22 cellular contexts compared by ENCODE assay signal in genomic region chr14:61458766-61459165, GRCh38.
DNase-seq lines count a peak whose midpoint lies in the region; ATAC-seq lines count a peak whose summit lies in the region.
"Had no signal": no experiment of that assay in that cellular context is flagged by ENCODE, and none has a peak within 500 bp of the region (broad histone marks: within the 10 kb centered on the region; RNA-seq: fewer than 3 reads in every experiment).

No MANE protein-coding gene starts in this region.

- no peak overlapping the region for H3K4me3 ChIP-seq in naive thymus-derived CD4-positive, alpha-beta T cell (ENCODE audit: low read length)
- H3K4me3 ChIP-seq: gastrocnemius medialis, neural progenitor cell, right atrium auricular region, SJSA1 had no signal

- H3K27ac ChIP-seq in KOPT-K1 (ENCODE audit: low read depth, low read length, poor library complexity, severe bottlenecking), result peak overlapping the region; percentile 100
- no peak overlapping the region for H3K27ac ChIP-seq in naive thymus-derived CD4-positive, alpha-beta T cell (ENCODE audit: low read depth, low read length)
- H3K27ac ChIP-seq: gastrocnemius medialis, neural progenitor cell, right atrium auricular region, SJSA1 had no signal

- H3K36me3 ChIP-seq in KOPT-K1 (ENCODE audit: insufficient read depth, low read length), result peaks cover 97% of the 10 kb centered on the region
- H3K36me3 ChIP-seq in naive thymus-derived CD4-positive, alpha-beta T cell (ENCODE audit: control insufficient read depth in 2 of 3, insufficient read depth in 3 of 3, low read length in 3 of 3), result peaks cover 26 to 76% (median 37%) of the 10 kb centered on the region in 3 experiments
- H3K36me3 ChIP-seq: neural progenitor cell, right atrium auricular region, SJSA1 had no signal

- no peaks in the 10 kb centered on the region for H3K9me3 Mint-ChIP-seq in activated T-cell treated with anti-CD3 and anti-CD28 coated beads, Interleukin-2, amount 50 U/mL, for 24 hours
- H3K9me3 Mint-ChIP-seq in activated naive CD4-positive, alpha-beta T cell treated with anti-CD3 and anti-CD28 coated beads, Interleukin-2, amount 50 U/mL, for 24 hours, result no peaks in the 10 kb centered on the region
- H3K9me3 Mint-ChIP-seq in naive thymus-derived CD4-positive, alpha-beta T cell, result peaks cover 0 to 4% (median 0%) of the 10 kb centered on the region in 11 donors
- H3K9me3 Mint-ChIP-seq: neural progenitor cell had no signal

- no peak for DNase-seq in activated T-cell treated with anti-CD3 and anti-CD28 coated beads, Interleukin-2, amount 50 U/mL, for 24 hours
- no peak for DNase-seq in activated T-cell treated with anti-CD3 and anti-CD28 coated beads, Interleukin-2, amount 50 U/mL, for 1 hour
- no peak for DNase-seq in naive thymus-derived CD4-positive, alpha-beta T cell
- DNase-seq in NCI-H774 (lab: John Stamatoyannopoulos, UW), result no peak
- DNase-seq in NCI-H1417 (lab: John Stamatoyannopoulos, UW), result no peak
- DNase-seq in T1000 (lab: John Stamatoyannopoulos, UW), result no peak
- DNase-seq: activated CD4-positive, alpha-beta T cell treated with anti-CD3 and anti-CD28 coated beads for 1 hour; DMS79 treated with DMSO at 0.1 percent for 48 hours; gastrocnemius medialis; mammary epithelial cell; NCI-H1105 treated with DMSO at 0.1 percent for 48 hours; NCI-H2029 treated with DMSO at 0.1 percent for 48 hours; NCI-H2227 treated with DMSO at 0.1 percent for 48 hours; NCI-H748 treated with DMSO at 0.1 percent for 48 hours had no signal

- POLR2A ChIA-PET in naive thymus-derived CD4-positive, alpha-beta T cell (lab: Charles Lee), result no interaction called here

- peaks cover 38 to 48% of the 10 kb centered on the region in 2 donors for H3K4me1 ChIP-seq in naive thymus-derived CD4-positive, alpha-beta T cell (ENCODE audit: control insufficient read depth in 2 of 2, insufficient read depth in 2 of 2, low read length in 2 of 2)
- H3K4me1 ChIP-seq: Caco-2, neural progenitor cell had no signal

- H3K27me3 Mint-ChIP-seq in activated T-cell treated with anti-CD3 and anti-CD28 coated beads, Interleukin-2, amount 50 U/mL, for 24 hours, result no peaks in the 10 kb centered on the region
- no peaks in the 10 kb centered on the region for H3K27me3 Mint-ChIP-seq in activated naive CD4-positive, alpha-beta T cell treated with anti-CD3 and anti-CD28 coated beads, Interleukin-2, amount 50 U/mL, for 24 hours
- H3K27me3 Mint-ChIP-seq in naive thymus-derived CD4-positive, alpha-beta T cell, result no peaks in the 10 kb centered on the region
- H3K27me3 Mint-ChIP-seq: B cell had no signal

- no peaks in the 10 kb centered on the region for H3K9me3 ChIP-seq in KOPT-K1 (ENCODE audit: insufficient read depth, low read length, poor library complexity, severe bottlenecking)
- no peaks in the 10 kb centered on the region for H3K9me3 ChIP-seq in naive thymus-derived CD4-positive, alpha-beta T cell (ENCODE audit: control insufficient read depth in 2 of 3, low read length in 3 of 3)
- H3K9me3 ChIP-seq: Caco-2, gastrocnemius medialis, right atrium auricular region, SJSA1 had no signal

- H3K27me3 ChIP-seq in naive thymus-derived CD4-positive, alpha-beta T cell (ENCODE audit: control insufficient read depth in 2 of 2, insufficient read depth in 2 of 2, low read length in 2 of 2), result no peaks in the 10 kb centered on the region
- H3K27me3 ChIP-seq: gastrocnemius medialis, neural progenitor cell, right atrium auricular region, SJSA1 had no signal

- intact Hi-C loops in naive thymus-derived CD4-positive, alpha-beta T cell (cut with micrococcal nuclease), result no loop called here

- CTCF ChIA-PET in naive thymus-derived CD4-positive, alpha-beta T cell (lab: Charles Lee), result no interaction called here

- no peak overlapping the region for H3K4me3 Mint-ChIP-seq in activated T-cell treated with anti-CD3 and anti-CD28 coated beads, Interleukin-2, amount 50 U/mL, for 24 hours
- H3K4me3 Mint-ChIP-seq in activated naive CD4-positive, alpha-beta T cell treated with anti-CD3 and anti-CD28 coated beads, Interleukin-2, amount 50 U/mL, for 24 hours, result no peak overlapping the region
- H3K4me3 Mint-ChIP-seq in naive thymus-derived CD4-positive, alpha-beta T cell, result peak overlapping the region in 1 of 10 donors; percentile 14
- H3K4me3 Mint-ChIP-seq: B cell, neural progenitor cell had no signal

- no peak for ATAC-seq in naive thymus-derived CD4-positive, alpha-beta T cell
- ATAC-seq: gastrocnemius medialis, HCT116 had no signal

- H3K4me1 Mint-ChIP-seq in activated T-cell treated with anti-CD3 and anti-CD28 coated beads, Interleukin-2, amount 50 U/mL, for 24 hours (ENCODE audit: low read depth), result peaks cover 81% of the 10 kb centered on the region
- peaks cover 81% of the 10 kb centered on the region for H3K4me1 Mint-ChIP-seq in activated naive CD4-positive, alpha-beta T cell treated with anti-CD3 and anti-CD28 coated beads, Interleukin-2, amount 50 U/mL, for 24 hours
- H3K4me1 Mint-ChIP-seq in naive thymus-derived CD4-positive, alpha-beta T cell, result peaks cover 43 to 91% (median 85%) of the 10 kb centered on the region in 7 donors

- H3K36me3 Mint-ChIP-seq in activated T-cell treated with anti-CD3 and anti-CD28 coated beads, Interleukin-2, amount 50 U/mL, for 24 hours (ENCODE audit: low read depth), result peaks cover 95% of the 10 kb centered on the region
- H3K36me3 Mint-ChIP-seq in activated naive CD4-positive, alpha-beta T cell treated with anti-CD3 and anti-CD28 coated beads, Interleukin-2, amount 50 U/mL, for 24 hours, result peaks cover 44% of the 10 kb centered on the region
- H3K36me3 Mint-ChIP-seq in naive thymus-derived CD4-positive, alpha-beta T cell, result peaks cover 33 to 75% (median 66%) of the 10 kb centered on the region in 5 donors
- H3K36me3 Mint-ChIP-seq: neural progenitor cell had no signal

- H3K27ac Mint-ChIP-seq in activated T-cell treated with anti-CD3 and anti-CD28 coated beads, Interleukin-2, amount 50 U/mL, for 24 hours, result peak overlapping the region; percentile 82
- peak overlapping the region; percentile 76 for H3K27ac Mint-ChIP-seq in activated naive CD4-positive, alpha-beta T cell treated with anti-CD3 and anti-CD28 coated beads, Interleukin-2, amount 50 U/mL, for 24 hours
- H3K27ac Mint-ChIP-seq in naive thymus-derived CD4-positive, alpha-beta T cell, result peak overlapping the region in 8 of 9 donors; percentile 24 to 91 (median 82)
- H3K27ac Mint-ChIP-seq: B cell, neural progenitor cell had no signal
